In genomic region chr11:67371549-67372231, GRCh38 we compare ENCODE assay signal across 8 cellular contexts. TPM values are rescaled to one million over a fixed set of nuclear protein-coding genes. Genes with fewer than 3 reads are reported as not detected.
DNase-seq lines count a peak whose midpoint lies in the region; ATAC-seq and TF ChIP-seq lines count a peak whose summit lies in the region.

No MANE protein-coding gene starts in this region.

- 0 out of 2 replicates have a peak, but pooled peaks have one; percentile 20 for TF ChIP-seq POLR2A in Raji (IDR thresholded peaks at IDR 0.05; ENCODE audit: insufficient read depth, low read depth, low read length)

- ATAC-seq in memory B cell (ENCODE audit: low read depth) = peak; percentile 42

- TF ChIP-seq CTCF in 22Rv1 (IDR thresholded peaks at IDR 0.05) (peak; percentile 24), GM12873 (IDR thresholded peaks at IDR 0.05; ENCODE audit: insufficient read depth, low read depth, low read length, missing control alignments) (peak; percentile 63), dorsolateral prefrontal cortex (IDR thresholded peaks at IDR 0.05 in 54 of 56, conservative IDR thresholded peaks at IDR 0.05 in 2 of 56; ENCODE audit: low read depth in 1 of 56, partially characterized antibody in 56 of 56) (peak in 5 of 56 donors; percentile 10 to 34 (median 25))

- H3K27me3 ChIP-seq in dorsolateral prefrontal cortex = peaks cover 0 to 14% (median 0%) of the 10 kb centered on the region in 45 donors

- H3K27ac Mint-ChIP-seq in memory B cell = peak overlapping the region; percentile 89

- H3K27ac ChIP-seq in 22Rv1 (peak overlapping the region; percentile 86; the same call in 1 of the 2 replicates), dorsolateral prefrontal cortex (no peak overlapping the region)

- peaks cover 12% of the 10 kb centered on the region for H3K36me3 Mint-ChIP-seq in memory B cell

- no peaks in the 10 kb centered on the region for H3K27me3 Mint-ChIP-seq in memory B cell

- H3K4me1 Mint-ChIP-seq in memory B cell = peaks cover 49% of the 10 kb centered on the region

- intact Hi-C loops in dorsolateral prefrontal cortex (cut with DNase I) = no loop called here

- no peaks in the 10 kb centered on the region for H3K9me3 Mint-ChIP-seq in memory B cell

- H3K4me3 ChIP-seq in dorsolateral prefrontal cortex = peak overlapping the region in 33 of 59 donors; percentile 41 to 78 (median 63)

- H3K4me3 Mint-ChIP-seq in memory B cell = peak overlapping the region; percentile 96

- no peak for DNase-seq in dorsolateral prefrontal cortex
- peak in 1 of 2 donors; percentile 55 for DNase-seq in memory B cell (ENCODE audit: low spot score in 2 of 2)
- no peak for DNase-seq in effector CD8-positive, alpha-beta T cell (lab: John Stamatoyannopoulos, UW)
- no peak for DNase-seq in T1000 (lab: John Stamatoyannopoulos, UW)
- no peak for DNase-seq in KG1 (lab: John Stamatoyannopoulos, UW)

RNA-seq across cellular contexts. Expression of gene CLCF1, which starts 1.7 kb away (rescaled TPM):
- 1 to 10 TPM in 8 of 120 experiments, under 1 TPM in 50, not detected in 62; 0.23 to 2.5 (median 0.50) TPM for total RNA-seq in dorsolateral prefrontal cortex

RNA-seq across cellular contexts. Expression of gene POLD4, which starts 18.3 kb away (rescaled TPM):
- total RNA-seq in dorsolateral prefrontal cortex = 10 to 100 TPM; 11.4 to 49.5 (median 26.7) TPM

RNA-seq across cellular contexts. Expression of gene RAD9A, which starts 20.1 kb away (rescaled TPM):
- total RNA-seq in dorsolateral prefrontal cortex = 10 to 100 TPM; 15.9 to 52.4 (median 26.4) TPM

RNA-seq across cellular contexts. Expression of gene PPP1CA, which starts 30.0 kb away (rescaled TPM):
- total RNA-seq in dorsolateral prefrontal cortex = 10 to 100 TPM; 47.4 to 86.5 (median 66.9) TPM

RNA-seq across cellular contexts. Expression of gene TBC1D10C, which starts 32.2 kb away (rescaled TPM):
- total RNA-seq in dorsolateral prefrontal cortex = 1 to 10 TPM in 45 of 120 experiments, under 1 TPM in 67, not detected in 8; 0.11 to 3.6 (median 0.89) TPM
